1 cellular context compared by ENCODE assay signal in the genomic region with DNA sequence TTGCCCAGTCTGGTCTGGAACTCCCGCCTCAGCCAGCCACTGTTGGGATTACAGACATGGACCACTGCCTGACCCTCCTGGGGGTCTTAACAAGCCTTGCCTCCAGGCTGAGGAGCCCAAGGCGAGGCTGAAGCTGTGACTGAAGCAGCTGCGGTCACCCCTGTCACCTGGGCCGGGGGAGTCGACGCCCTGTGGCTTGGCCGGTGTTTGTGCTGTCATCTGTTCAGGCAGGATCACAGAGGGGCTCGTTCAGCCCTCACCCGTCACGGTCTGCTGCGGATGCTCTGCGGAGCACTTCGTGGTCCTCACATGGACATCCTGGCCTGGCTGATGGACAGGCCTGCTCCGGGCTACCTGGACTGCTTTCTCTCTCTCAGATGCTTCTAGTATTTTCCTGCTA.
TF ChIP-seq lines count a peak whose summit lies in the region.

No MANE protein-coding gene starts in this region.

TF ChIP-seq in K562, 482 proteins besides CTCF, POLR2A, EP300 and RAD21 (continued from another document):
- TF ChIP-seq RERE (CRISPR knock-in tag; IDR thresholded peaks at IDR 0.05; ENCODE audit: borderline replicate concordance) (no peak), POLR2G (IDR thresholded peaks at IDR 0.05; ENCODE audit: low read depth, low read length) (peak; percentile 53), ZNF507 (tag; conservative IDR thresholded peaks at IDR 0.05) (no peak)
